ENCODE assay signal across 15 cellular contexts in the genomic region with DNA sequence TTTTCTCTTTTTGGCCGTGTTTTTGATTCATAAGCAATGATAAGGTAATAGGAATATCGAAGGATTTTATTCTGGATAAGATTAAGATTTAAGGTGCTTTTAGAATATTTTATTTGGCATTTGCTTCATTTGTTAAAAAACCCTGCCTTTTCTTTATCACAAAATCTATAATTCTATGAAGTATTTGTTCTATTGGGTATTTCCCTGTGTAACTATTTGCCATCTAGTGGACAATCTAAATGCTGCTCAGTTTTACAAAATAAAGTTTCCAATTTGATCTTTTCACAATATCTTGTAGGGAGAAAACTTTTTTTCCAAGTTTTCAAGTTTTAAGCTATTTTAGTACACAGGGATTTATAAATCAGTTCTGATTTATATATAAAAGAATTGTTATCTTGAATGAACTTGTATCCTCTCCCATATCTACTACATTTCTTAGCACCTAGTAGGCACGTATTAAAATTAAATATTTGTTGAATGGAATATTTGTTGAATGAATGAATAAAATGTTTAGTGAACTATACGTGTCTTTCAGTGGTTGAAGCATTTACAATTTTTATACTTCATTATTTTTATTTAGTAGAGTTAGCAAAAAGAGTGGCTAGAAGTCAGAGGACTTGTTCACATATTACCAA.
DNase-seq lines count a peak whose midpoint lies in the region; ATAC-seq, FAIRE-seq and TF ChIP-seq lines count a peak whose summit lies in the region.
"Had no signal": no experiment of that assay in that cellular context is flagged by ENCODE, and none has a peak within 500 bp of the region (broad histone marks: within the 10 kb centered on the region; RNA-seq: fewer than 3 reads in every experiment).

No MANE protein-coding gene starts in this region.

- H3K36me3 ChIP-seq in RWPE2 (ENCODE audit: low read depth) = no peaks in the 10 kb centered on the region
- H3K36me3 ChIP-seq: left ventricle myocardium inferior had no signal

- no peaks in the 10 kb centered on the region for H3K9me3 ChIP-seq in RWPE2 (ENCODE audit: severe bottlenecking)

- ATAC-seq in RWPE2 (ENCODE audit: low read depth) (no peak), GM21515 (IDR thresholded peaks at IDR 0.05; ENCODE audit: unreplicated experiment) (no peak), HG02642 (IDR thresholded peaks at IDR 0.05; ENCODE audit: poor library complexity, unreplicated experiment) (no peak)

- TF ChIP-seq CTCF in GM13977 (IDR thresholded peaks at IDR 0.05; ENCODE audit: extremely low read depth, insufficient read depth, missing control alignments) (peak; percentile 7), RWPE2 (IDR thresholded peaks at IDR 0.05; ENCODE audit: poor library complexity, severe bottlenecking) (peak; percentile 55), fibroblast of pulmonary artery (IDR thresholded peaks at IDR 0.05; ENCODE audit: low read length, missing control alignments) (peak; percentile 27)

- DNase-seq in GM13977 (ENCODE audit: low spot score) (no peak), RWPE2 (ENCODE audit: low spot score) (no peak), fibroblast of pulmonary artery (ENCODE audit: low read depth) (no peak), Ammon's horn (ENCODE audit: low spot score) (no peak)
- no peak for DNase-seq in stimulated activated CD4-positive, alpha-beta T cell treated with anti-CD3 and anti-CD28 coated beads, Interleukin-4, amount 100 ng/mL, for 24 hours
- DNase-seq: activated CD4-positive, alpha-beta T cell treated with anti-CD3 and anti-CD28 coated beads, Interleukin-2, amount 50 U/mL, for 1 hour; activated gamma-delta T cell; left ventricle myocardium inferior; NCI-H1436 treated with DMSO at 0.1 percent for 48 hours; NCI-H82; nucleus accumbens had no signal

- H3K27ac ChIP-seq in RWPE2 (ENCODE audit: poor library complexity, severe bottlenecking) = no peak overlapping the region
- H3K27ac ChIP-seq: left ventricle myocardium inferior had no signal

- no peaks in the 10 kb centered on the region for H3K27me3 ChIP-seq in RWPE2 (ENCODE audit: insufficient read depth, poor library complexity, severe bottlenecking)

- FAIRE-seq in A204.1 (lab: Jason Lieb, UNC) = peak; percentile 92
- FAIRE-seq: urothelium cell line had no signal

- H3K4me3 ChIP-seq in RWPE2 (ENCODE audit: severe bottlenecking) = no peak overlapping the region
- H3K4me3 ChIP-seq in fibroblast of pulmonary artery (replicated peaks; ENCODE audit: low read depth, low read length) = no peak overlapping the region
- H3K4me3 ChIP-seq: left ventricle myocardium inferior had no signal

- no peaks in the 10 kb centered on the region for H3K4me1 ChIP-seq in RWPE2 (ENCODE audit: insufficient read depth, poor library complexity, severe bottlenecking)
- H3K4me1 ChIP-seq: left ventricle myocardium inferior had no signal

- in situ Hi-C loops in GM13977 (cut with MboI; ENCODE audit: low pct_unique_long_range_greater_than_20kb, low sequenced_read_pairs, unreplicated experiment) = no loop called here
